13 cellular contexts compared by ENCODE assay signal in the genomic region with DNA sequence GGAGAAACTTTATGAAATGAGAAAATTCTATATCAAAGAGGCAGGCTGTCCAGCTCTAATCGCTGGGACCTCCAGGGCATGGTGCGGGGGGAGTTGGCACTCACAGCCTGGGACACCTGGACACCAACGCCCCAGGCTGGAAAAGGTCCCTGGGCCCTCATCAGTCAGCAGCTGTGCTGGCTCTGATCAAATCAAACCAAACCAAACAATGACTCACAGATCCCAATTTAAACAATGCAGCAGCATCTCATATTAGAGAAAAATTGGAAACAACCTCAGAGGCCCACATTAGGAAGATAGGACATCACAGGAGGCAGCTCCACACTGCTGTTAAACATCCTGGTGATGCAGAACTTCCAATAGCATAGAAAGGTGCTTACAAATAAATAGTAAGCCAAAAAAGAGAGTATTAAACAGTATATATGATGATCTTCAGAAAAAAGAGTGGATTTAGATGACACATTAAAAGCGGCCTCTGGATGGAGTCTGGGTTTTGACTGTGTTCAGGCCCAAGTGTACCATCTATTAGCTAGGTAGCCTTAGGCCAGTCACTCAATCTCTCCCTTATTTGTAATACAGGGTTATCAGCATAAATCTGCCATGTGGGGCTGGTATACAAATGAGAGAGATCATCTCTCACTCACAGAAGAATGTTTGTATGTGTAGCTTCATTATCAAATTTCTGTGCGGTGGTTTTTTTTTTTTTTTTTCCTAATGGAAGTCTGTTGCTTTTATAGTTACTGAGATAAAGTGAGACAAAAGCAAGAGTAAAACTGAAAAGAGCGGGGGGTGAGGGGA. TPM values are rescaled to one million over a fixed set of nuclear protein-coding genes. Genes with fewer than 3 reads are reported as not detected.
DNase-seq lines count a peak whose midpoint lies in the region; ATAC-seq, FAIRE-seq and TF ChIP-seq lines count a peak whose summit lies in the region.
"Had no signal": no experiment of that assay in that cellular context is flagged by ENCODE, and none has a peak within 500 bp of the region (broad histone marks: within the 10 kb centered on the region; RNA-seq: fewer than 3 reads in every experiment).

No MANE protein-coding gene starts in this region.

- H3K27me3 ChIP-seq in BLaER1 treated with 17β-estradiol and CSF1 and Interleukin-3, amounts not matched to agents 10 nM and 100 nM = no peaks in the 10 kb centered on the region
- H3K27me3 ChIP-seq in MG63 = no peaks in the 10 kb centered on the region
- H3K27me3 ChIP-seq in breast epithelium = no peaks in the 10 kb centered on the region

- no peak for FAIRE-seq in HTR-8/SVneo (lab: Jason Lieb, UNC)

- peak overlapping the region in 7 of 11 experiments; percentile 4 to 85 (median 78); a peak in 6 of 22 replicates for H3K9ac ChIP-seq in BLaER1 treated with 17β-estradiol and CSF1 and Interleukin-3, amounts not matched to agents 10 nM and 100 nM

- no peak for ATAC-seq in esophagus mucosa

- TF ChIP-seq CTCF in breast epithelium (IDR thresholded peaks at IDR 0.05) = no peak

- intact Hi-C loops in breast epithelium (cut with DNase I; ENCODE audit: low total_unique reads) (no loop called here), posterior vena cava (cut with DNase I) (no loop called here)

- peaks cover 0 to 9% (median 0%) of the 10 kb centered on the region in 11 experiments; a peak in 3 of 22 replicates for H3K9me3 ChIP-seq in BLaER1 treated with 17β-estradiol and CSF1 and Interleukin-3, amounts not matched to agents 10 nM and 100 nM (replicated peaks in 1 of 11)
- no peaks in the 10 kb centered on the region for H3K9me3 ChIP-seq in MG63
- no peaks in the 10 kb centered on the region for H3K9me3 ChIP-seq in breast epithelium

- peak overlapping the region in 8 of 11 experiments; percentile 84 to 96 (median 92); a peak in 16 of 22 replicates for H3K27ac ChIP-seq in BLaER1 treated with 17β-estradiol and CSF1 and Interleukin-3, amounts not matched to agents 10 nM and 100 nM
- H3K27ac ChIP-seq in breast epithelium = peak overlapping the region; percentile 2 to 83
- H3K27ac ChIP-seq: coronary artery had no signal

- DNase-seq in MG63 (peak; percentile 53), breast epithelium (ENCODE audit: low spot score in 2 of 2) (no peak), midbrain (lab: John Stamatoyannopoulos, UW) (peak; percentile 10), posterior vena cava (ENCODE audit: low spot score) (no peak), HTR-8/SVneo (ENCODE audit: insufficient read length, low spot score) (no peak)
- DNase-seq in stimulated activated CD4-positive, alpha-beta T cell treated with anti-CD3 and anti-CD28 coated beads, Interleukin-12 subunit alpha, Interleukin-12 subunit beta, amount 100 ng/mL, for 4 hours = no peak
- DNase-seq: activated CD4-positive, alpha-beta T cell treated with anti-CD3 and anti-CD28 coated beads for 4 hours; CD8-positive, alpha-beta memory T cell; hypothalamus; NCI-H187 treated with DMSO at 0.1 percent for 48 hours had no signal

- H3K36me3 ChIP-seq in BLaER1 treated with 17β-estradiol and CSF1 and Interleukin-3, amounts not matched to agents 10 nM and 100 nM = peaks cover 0 to 62% (median 19%) of the 10 kb centered on the region in 11 experiments; a peak in 12 of 22 replicates
- H3K36me3 ChIP-seq in MG63 (no peaks in the 10 kb centered on the region), breast epithelium (no peaks in the 10 kb centered on the region)

- H4K20me1 ChIP-seq in BLaER1 treated with 17β-estradiol and CSF1 and Interleukin-3, amounts not matched to agents 10 nM and 100 nM = peaks cover 0 to 43% (median 0%) of the 10 kb centered on the region in 11 experiments; a peak in 9 of 22 replicates

- peak overlapping the region in 4 of 10 experiments; percentile 59 to 70 (median 66); a peak in 6 of 20 replicates for H3K4me3 ChIP-seq in BLaER1 treated with 17β-estradiol and CSF1 and Interleukin-3, amounts not matched to agents 10 nM and 100 nM
- H3K4me3 ChIP-seq in MG63 = no peak overlapping the region
- H3K4me3 ChIP-seq in breast epithelium = no peak overlapping the region
- H3K4me3 ChIP-seq: coronary artery had no signal

- H3K4me1 ChIP-seq in BLaER1 treated with 17β-estradiol and CSF1 and Interleukin-3, amounts not matched to agents 10 nM and 100 nM = peaks cover 47 to 91% (median 64%) of the 10 kb centered on the region in 10 experiments
- peaks cover 3 to 9% of the 10 kb centered on the region in 2 donors for H3K4me1 ChIP-seq in breast epithelium

- H3K4me2 ChIP-seq in BLaER1 treated with 17β-estradiol and CSF1 and Interleukin-3, amounts not matched to agents 10 nM and 100 nM = peak overlapping the region; percentile 86 to 99 (median 94)

- TF ChIP-seq POLR2A in breast epithelium (IDR thresholded peaks at IDR 0.05) = no peak

RNA-seq across cellular contexts. Expression of a gene that starts 12.9 kb away (rescaled TPM):
- not detected in 2 replicates for total RNA-seq in MG63 (2014; rRNA removed; shearing (Covaris generic); ENCODE audit: low replicate concordance)
- total RNA-seq in breast epithelium (10 to 100 TPM in 1 of 3 donors, 1 to 10 TPM in 2; 6.2 to 10.7 (median 9.5) TPM), posterior vena cava (10 to 100 TPM in 1 of 2 donors, 1 to 10 TPM in 1; 8.4 to 10.3 TPM), esophagus mucosa (21.5 TPM)

Comparison
In these comparisons a context has a peak if more than half of its experiments do, and no peak if none do; other contexts are left out.
1. DNase-seq: peak in MG63 (single experiment) and midbrain (single experiment); none in breast epithelium (0 of 2), posterior vena cava (single experiment), stimulated activated CD4-positive, alpha-beta T cell treated with anti-CD3 and anti-CD28 coated beads, Interleukin-12 subunit alpha, Interleukin-12 subunit beta, amount 100 ng/mL, for 4 hours (single experiment) and HTR-8/SVneo (single experiment).